In genomic region chr9:113275147-113276131, GRCh38 we compare ENCODE assay signal across 1 cellular context.
TF ChIP-seq lines count a peak whose summit lies in the region.

Gene CDC26 (minus strand): TSS chr9:113275572. CDS start chr9:113272507, 3,065 bp downstream.
Gene PRPF4 (plus strand): TSS chr9:113275658. CDS start chr9:113275744, 86 bp downstream.

TF ChIP-seq in K562, 482 proteins besides CTCF, POLR2A, EP300 and RAD21 (continued from another document and continues in another):
- TF ChIP-seq REST (CRISPR knock-in tag; IDR thresholded peaks at IDR 0.05; ENCODE audit: low read depth) (peak; percentile 29; the same call in 1 of the 2 replicates), TEAD1 (CRISPR knock-in tag; IDR thresholded peaks at IDR 0.05) (peak in 1 of 2 experiments; percentile 66; a peak in 2 of 4 replicates), KDM5B (IDR thresholded peaks at IDR 0.05; ENCODE audit: insufficient replicate concordance, low read depth, low read length) (peak; percentile 99), MXI1 (IDR thresholded peaks at IDR 0.05; ENCODE audit: low read depth, low read length) (peak; percentile 51; the same call in 1 of the 2 replicates), DPF2 (IDR thresholded peaks at IDR 0.05) (no peak), TAF9B (IDR thresholded peaks at IDR 0.05; ENCODE audit: partially characterized antibody) (peak; percentile 78), CEBPZ (IDR thresholded peaks at IDR 0.05; ENCODE audit: borderline replicate concordance, low read depth, low read length) (no peak), C11orf30 (IDR thresholded peaks at IDR 0.05; ENCODE audit: low read depth) (peak; percentile 80), HMG20A (CRISPR knock-in tag; conservative IDR thresholded peaks at IDR 0.05) (no peak), ZNF124 (CRISPR knock-in tag; IDR thresholded peaks at IDR 0.05) (no peak), ZNF764 (CRISPR knock-in tag; IDR thresholded peaks at IDR 0.05; ENCODE audit: low read depth) (no peak), NUFIP1 (IDR thresholded peaks at IDR 0.05; ENCODE audit: partially characterized antibody) (no peak), ZNF133 (CRISPR knock-in tag; IDR thresholded peaks at IDR 0.05) (no peak), RFX5 (IDR thresholded peaks at IDR 0.05; ENCODE audit: low read depth, low read length) (no peak), SREBF2 (CRISPR knock-in tag; IDR thresholded peaks at IDR 0.05) (no peak), MYC (IDR thresholded peaks at IDR 0.05; ENCODE audit: low read depth, low read length) (peak; percentile 93), MYC (CRISPR knock-in tag; IDR thresholded peaks at IDR 0.05; ENCODE audit: borderline replicate concordance, low read depth) (peak; percentile 34; the same call in 1 of the 2 replicates), SAFB2 (IDR thresholded peaks at IDR 0.05; ENCODE audit: borderline replicate concordance, low read depth, low read length, severe bottlenecking) (no peak), ARHGAP35 (IDR thresholded peaks at IDR 0.05; ENCODE audit: partially characterized antibody) (no peak), MXD1 (CRISPR knock-in tag; IDR thresholded peaks at IDR 0.05; ENCODE audit: borderline replicate concordance, poor library complexity, severe bottlenecking) (peak; percentile 49), XRCC5 (IDR thresholded peaks at IDR 0.05; ENCODE audit: low read depth, low read length) (peak; percentile 54; the same call in 1 of the 2 replicates), ZNF316 (IDR thresholded peaks at IDR 0.05) (no peak), PKNOX1 (IDR thresholded peaks at IDR 0.05) (peak; percentile 86), HEY1 (CRISPR knock-in tag; IDR thresholded peaks at IDR 0.05; ENCODE audit: borderline replicate concordance) (no peak), PTRF (tag; IDR thresholded peaks at IDR 0.05) (no peak), SMAD3 (CRISPR knock-in tag; conservative IDR thresholded peaks at IDR 0.05) (no peak), SMARCE1 (IDR thresholded peaks at IDR 0.05) (no peak; the same call in 1 of the 2 replicates), ZNF589 (CRISPR knock-in tag; IDR thresholded peaks at IDR 0.05; ENCODE audit: low read depth) (no peak), CXXC5 (CRISPR knock-in tag; IDR thresholded peaks at IDR 0.05) (peak; percentile 88), POU5F1 (IDR thresholded peaks at IDR 0.05; ENCODE audit: borderline replicate concordance, low read depth, low read length, partially characterized antibody) (peak; percentile 52), STAT5A (IDR thresholded peaks at IDR 0.05; ENCODE audit: borderline replicate concordance, low read length) (no peak), CBFB (CRISPR knock-in tag; IDR thresholded peaks at IDR 0.05) (0 out of 2 replicates have a peak, but pooled peaks have one; percentile 22), CHD2 (IDR thresholded peaks at IDR 0.05; ENCODE audit: low read depth, low read length) (peak; percentile 91), ATF1 (CRISPR knock-in tag; IDR thresholded peaks at IDR 0.05) (peak; percentile 74), ATF1 (tag; IDR thresholded peaks at IDR 0.05) (peak; percentile 99), ZBTB12 (CRISPR knock-in tag; IDR thresholded peaks at IDR 0.05) (peak; percentile 92), MLX (CRISPR knock-in tag; conservative IDR thresholded peaks at IDR 0.05) (no peak), SNRNP70 (optimal IDR thresholded peaks at IDR 0.05; ENCODE audit: low read depth, low read length) (no peak), CREBBP (IDR thresholded peaks at IDR 0.05; ENCODE audit: low read depth, low read length) (no peak)
- TF ChIP-seq, protein P1, sequence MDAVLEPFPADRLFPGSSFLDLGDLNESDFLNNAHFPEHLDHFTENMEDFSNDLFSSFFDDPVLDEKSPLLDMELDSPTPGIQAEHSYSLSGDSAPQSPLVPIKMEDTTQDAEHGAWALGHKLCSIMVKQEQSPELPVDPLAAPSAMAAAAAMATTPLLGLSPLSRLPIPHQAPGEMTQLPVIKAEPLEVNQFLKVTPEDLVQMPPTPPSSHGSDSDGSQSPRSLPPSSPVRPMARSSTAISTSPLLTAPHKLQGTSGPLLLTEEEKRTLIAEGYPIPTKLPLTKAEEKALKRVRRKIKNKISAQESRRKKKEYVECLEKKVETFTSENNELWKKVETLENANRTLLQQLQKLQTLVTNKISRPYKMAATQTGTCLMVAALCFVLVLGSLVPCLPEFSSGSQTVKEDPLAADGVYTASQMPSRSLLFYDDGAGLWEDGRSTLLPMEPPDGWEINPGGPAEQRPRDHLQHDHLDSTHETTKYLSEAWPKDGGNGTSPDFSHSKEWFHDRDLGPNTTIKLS (IDR thresholded peaks at IDR 0.05; ENCODE audit: borderline replicate concordance, low read depth): peak; percentile 98
- TF ChIP-seq, protein P2, sequence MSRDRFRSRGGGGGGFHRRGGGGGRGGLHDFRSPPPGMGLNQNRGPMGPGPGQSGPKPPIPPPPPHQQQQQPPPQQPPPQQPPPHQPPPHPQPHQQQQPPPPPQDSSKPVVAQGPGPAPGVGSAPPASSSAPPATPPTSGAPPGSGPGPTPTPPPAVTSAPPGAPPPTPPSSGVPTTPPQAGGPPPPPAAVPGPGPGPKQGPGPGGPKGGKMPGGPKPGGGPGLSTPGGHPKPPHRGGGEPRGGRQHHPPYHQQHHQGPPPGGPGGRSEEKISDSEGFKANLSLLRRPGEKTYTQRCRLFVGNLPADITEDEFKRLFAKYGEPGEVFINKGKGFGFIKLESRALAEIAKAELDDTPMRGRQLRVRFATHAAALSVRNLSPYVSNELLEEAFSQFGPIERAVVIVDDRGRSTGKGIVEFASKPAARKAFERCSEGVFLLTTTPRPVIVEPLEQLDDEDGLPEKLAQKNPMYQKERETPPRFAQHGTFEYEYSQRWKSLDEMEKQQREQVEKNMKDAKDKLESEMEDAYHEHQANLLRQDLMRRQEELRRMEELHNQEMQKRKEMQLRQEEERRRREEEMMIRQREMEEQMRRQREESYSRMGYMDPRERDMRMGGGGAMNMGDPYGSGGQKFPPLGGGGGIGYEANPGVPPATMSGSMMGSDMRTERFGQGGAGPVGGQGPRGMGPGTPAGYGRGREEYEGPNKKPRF (IDR thresholded peaks at IDR 0.05; ENCODE audit: low read depth, low read length): no peak
- TF ChIP-seq, protein P3, sequence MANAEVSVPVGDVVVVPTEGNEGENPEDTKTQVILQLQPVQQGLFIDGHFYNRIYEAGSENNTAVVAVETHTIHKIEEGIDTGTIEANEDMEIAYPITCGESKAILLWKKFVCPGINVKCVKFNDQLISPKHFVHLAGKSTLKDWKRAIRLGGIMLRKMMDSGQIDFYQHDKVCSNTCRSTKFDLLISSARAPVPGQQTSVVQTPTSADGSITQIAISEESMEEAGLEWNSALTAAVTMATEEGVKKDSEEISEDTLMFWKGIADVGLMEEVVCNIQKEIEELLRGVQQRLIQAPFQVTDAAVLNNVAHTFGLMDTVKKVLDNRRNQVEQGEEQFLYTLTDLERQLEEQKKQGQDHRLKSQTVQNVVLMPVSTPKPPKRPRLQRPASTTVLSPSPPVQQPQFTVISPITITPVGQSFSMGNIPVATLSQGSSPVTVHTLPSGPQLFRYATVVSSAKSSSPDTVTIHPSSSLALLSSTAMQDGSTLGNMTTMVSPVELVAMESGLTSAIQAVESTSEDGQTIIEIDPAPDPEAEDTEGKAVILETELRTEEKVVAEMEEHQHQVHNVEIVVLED (CRISPR knock-in tag; IDR thresholded peaks at IDR 0.05): no peak; the same call in 1 of the 2 replicates
- TF ChIP-seq, protein P4, sequence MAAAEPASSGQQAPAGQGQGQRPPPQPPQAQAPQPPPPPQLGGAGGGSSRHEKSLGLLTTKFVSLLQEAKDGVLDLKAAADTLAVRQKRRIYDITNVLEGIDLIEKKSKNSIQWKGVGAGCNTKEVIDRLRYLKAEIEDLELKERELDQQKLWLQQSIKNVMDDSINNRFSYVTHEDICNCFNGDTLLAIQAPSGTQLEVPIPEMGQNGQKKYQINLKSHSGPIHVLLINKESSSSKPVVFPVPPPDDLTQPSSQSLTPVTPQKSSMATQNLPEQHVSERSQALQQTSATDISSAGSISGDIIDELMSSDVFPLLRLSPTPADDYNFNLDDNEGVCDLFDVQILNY (CRISPR knock-in tag; IDR thresholded peaks at IDR 0.05): no peak
- TF ChIP-seq, protein P5, sequence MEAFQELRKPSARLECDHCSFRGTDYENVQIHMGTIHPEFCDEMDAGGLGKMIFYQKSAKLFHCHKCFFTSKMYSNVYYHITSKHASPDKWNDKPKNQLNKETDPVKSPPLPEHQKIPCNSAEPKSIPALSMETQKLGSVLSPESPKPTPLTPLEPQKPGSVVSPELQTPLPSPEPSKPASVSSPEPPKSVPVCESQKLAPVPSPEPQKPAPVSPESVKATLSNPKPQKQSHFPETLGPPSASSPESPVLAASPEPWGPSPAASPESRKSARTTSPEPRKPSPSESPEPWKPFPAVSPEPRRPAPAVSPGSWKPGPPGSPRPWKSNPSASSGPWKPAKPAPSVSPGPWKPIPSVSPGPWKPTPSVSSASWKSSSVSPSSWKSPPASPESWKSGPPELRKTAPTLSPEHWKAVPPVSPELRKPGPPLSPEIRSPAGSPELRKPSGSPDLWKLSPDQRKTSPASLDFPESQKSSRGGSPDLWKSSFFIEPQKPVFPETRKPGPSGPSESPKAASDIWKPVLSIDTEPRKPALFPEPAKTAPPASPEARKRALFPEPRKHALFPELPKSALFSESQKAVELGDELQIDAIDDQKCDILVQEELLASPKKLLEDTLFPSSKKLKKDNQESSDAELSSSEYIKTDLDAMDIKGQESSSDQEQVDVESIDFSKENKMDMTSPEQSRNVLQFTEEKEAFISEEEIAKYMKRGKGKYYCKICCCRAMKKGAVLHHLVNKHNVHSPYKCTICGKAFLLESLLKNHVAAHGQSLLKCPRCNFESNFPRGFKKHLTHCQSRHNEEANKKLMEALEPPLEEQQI (IDR thresholded peaks at IDR 0.05): no peak
